ENCODE assay signal across 10 cellular contexts in the genomic region with DNA sequence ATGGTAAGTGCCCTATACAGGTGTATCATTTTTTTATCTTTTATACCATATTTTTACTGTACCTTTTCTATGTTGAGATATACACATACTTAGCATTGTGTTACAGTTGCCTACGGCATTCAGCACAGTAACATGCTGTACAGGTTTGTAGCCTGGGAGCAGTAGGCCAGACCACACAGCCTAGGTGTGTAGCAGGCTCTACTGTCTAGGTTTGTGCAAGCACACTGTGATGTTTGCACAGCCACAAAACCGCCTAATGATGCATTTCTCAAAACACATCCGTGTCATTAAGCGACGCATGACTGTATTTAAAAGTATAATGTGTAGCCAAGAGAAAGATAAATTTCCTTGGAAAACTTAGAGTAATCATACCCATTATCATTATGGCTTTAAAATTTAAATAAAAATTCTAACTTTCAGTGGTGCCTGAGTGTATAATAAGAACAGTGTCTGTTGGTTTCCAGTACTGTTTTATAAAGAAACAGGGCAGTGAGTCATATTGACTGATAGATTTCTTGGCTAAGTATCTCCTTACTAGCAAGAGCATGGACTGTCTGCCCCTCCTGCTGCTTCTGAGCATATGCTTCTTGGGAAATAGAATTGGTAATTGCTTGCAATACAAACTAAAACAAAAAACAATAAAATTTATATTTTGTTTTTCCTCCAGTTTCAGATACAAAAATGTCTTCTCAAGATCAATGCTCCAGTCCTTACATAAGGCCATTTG. TPM values are rescaled to one million over a fixed set of nuclear protein-coding genes. Genes with fewer than 3 reads are reported as not detected.
DNase-seq lines count a peak whose midpoint lies in the region; ATAC-seq, FAIRE-seq and TF ChIP-seq lines count a peak whose summit lies in the region.
"Had no signal": no experiment of that assay in that cellular context is flagged by ENCODE, and none has a peak within 500 bp of the region (broad histone marks: within the 10 kb centered on the region; RNA-seq: fewer than 3 reads in every experiment).

No MANE protein-coding gene starts in this region.

- H3K9me3 ChIP-seq in MG63 (0 out of 2 replicates have a peak, but pooled peaks cover 4% of the 10 kb centered on the region), muscle layer of colon (ENCODE audit: low read length) (no peaks in the 10 kb centered on the region)

- H3K4me1 ChIP-seq in muscle layer of colon (ENCODE audit: insufficient read depth, low read length), result peaks cover 36% of the 10 kb centered on the region

- no peaks in the 10 kb centered on the region for H3K27me3 ChIP-seq in MG63
- no peaks in the 10 kb centered on the region for H3K27me3 ChIP-seq in muscle layer of colon (ENCODE audit: control insufficient read depth in 1 of 2, insufficient read depth in 2 of 2, low read length in 2 of 2)

- CTCF ChIA-PET in AG04449 (lab: Yijun Ruan, JAX), result interaction anchor here (0.7 kb wide), 1 partner anchor 324 kb away, joined by 3 read pairs; no protein-coding TSS in a partner anchor

- H3K36me3 ChIP-seq in MG63, result peaks cover 64% of the 10 kb centered on the region
- H3K36me3 ChIP-seq in muscle layer of colon (ENCODE audit: insufficient read depth, low read length), result peaks cover 23% of the 10 kb centered on the region

- POLR2A ChIA-PET in AG04449 (lab: Yijun Ruan, JAX), result no interaction called here

- TF ChIP-seq CTCF in AG04449 (IDR thresholded peaks at IDR 0.05; ENCODE audit: insufficient read depth, low read length, missing control alignments) (no peak), choroid plexus epithelial cell (conservative IDR thresholded peaks at IDR 0.05; ENCODE audit: low read depth, low read length) (no peak)

- peak; percentile 40 for DNase-seq in AG04449 (ENCODE audit: low read depth, low spot score)
- peak; percentile 63 for DNase-seq in MG63
- peak; percentile 92 for DNase-seq in choroid plexus epithelial cell (ENCODE audit: low read depth)
- DNase-seq in stimulated activated CD4-positive, alpha-beta T cell treated with anti-CD3 and anti-CD28 coated beads, Interleukin-2, amount 100 ng/mL, for 24 hours, result no peak
- DNase-seq in NCI-H2196 treated with DMSO at 0.1 percent for 48 hours (lab: John Stamatoyannopoulos, UW; ENCODE audit: unreplicated experiment), result no peak
- DNase-seq in RCC 7860 (ENCODE audit: low spot score), result no peak
- DNase-seq: activated CD4-positive, alpha-beta T cell treated with anti-CD3 and anti-CD28 coated beads for 48 hours; stimulated activated CD4-positive, alpha-beta T cell treated with anti-CD3 and anti-CD28 coated beads, Interleukin-2, amount 100 ng/mL, for 48 hours had no signal

- H3K4me3 ChIP-seq in AG04449 (ENCODE audit: low read depth, low read length) (no peak overlapping the region), MG63 (no peak overlapping the region), choroid plexus epithelial cell (ENCODE audit: low read depth, low read length) (no peak overlapping the region), muscle layer of colon (ENCODE audit: low read depth in 1 of 2, low read length in 2 of 2) (no peak overlapping the region)

- H3K9ac ChIP-seq in muscle layer of colon (ENCODE audit: low read length), result no peak overlapping the region

- peak overlapping the region; percentile 69 for H3K27ac ChIP-seq in muscle layer of colon (ENCODE audit: low read depth, low read length)

- no peak for ATAC-seq in GM21619 (IDR thresholded peaks at IDR 0.05; ENCODE audit: unreplicated experiment)

- FAIRE-seq in RCC 7860 (lab: Jason Lieb, UNC), result no peak

RNA-seq across cellular contexts. Expression of gene CALML4, which starts 18.3 kb away (rescaled TPM):
- 0.82 and 3.3 TPM in 2 replicates for total RNA-seq in MG63 (2014; rRNA removed; shearing (Covaris generic); ENCODE audit: low replicate concordance)

RNA-seq across cellular contexts. Expression of gene CLN6, which starts 42.7 kb away (rescaled TPM):
- total RNA-seq in MG63 (2014; rRNA removed; shearing (Covaris generic); ENCODE audit: low replicate concordance), result 29.5 and 38.8 TPM in 2 replicates

Comparison
In these comparisons a context has a peak if more than half of its experiments do, and no peak if none do; other contexts are left out.
1. DNase-seq: peak in AG04449 (single experiment), MG63 (single experiment) and choroid plexus epithelial cell (single experiment); none in stimulated activated CD4-positive, alpha-beta T cell treated with anti-CD3 and anti-CD28 coated beads, Interleukin-2, amount 100 ng/mL, for 24 hours (0 of 2), NCI-H2196 treated with DMSO at 0.1 percent for 48 hours (single experiment) and RCC 7860 (single experiment).